16 cellular contexts compared by ENCODE assay signal in the genomic region with DNA sequence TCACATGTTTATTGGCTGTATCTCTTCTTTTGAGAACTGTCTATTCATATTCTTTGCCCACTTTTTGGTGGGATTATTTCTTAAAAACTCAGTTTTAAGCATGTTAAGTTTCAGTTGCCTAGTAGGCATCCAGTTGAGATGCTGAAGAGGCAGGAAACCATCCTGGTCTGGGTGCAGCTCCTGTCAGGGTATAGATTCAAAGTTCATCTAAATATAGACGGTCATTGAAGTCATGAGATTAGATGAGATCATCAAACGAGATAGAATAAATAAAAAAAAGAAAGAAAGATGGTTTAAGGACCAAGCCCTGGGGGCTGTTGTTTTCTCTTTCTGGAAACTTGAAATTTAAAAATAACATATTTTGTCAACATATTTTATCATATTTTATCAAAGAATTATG. TPM values are rescaled to one million over a fixed set of nuclear protein-coding genes. Genes with fewer than 3 reads are reported as not detected.
A peak's percentile ranks its signal among the peaks of the same experiment; 100 is the strongest.
DNase-seq lines count a peak whose midpoint lies in the region; ATAC-seq and TF ChIP-seq lines count a peak whose summit lies in the region.
"Had no signal": no experiment of that assay in that cellular context is flagged by ENCODE, and none has a peak within 500 bp of the region (broad histone marks: within the 10 kb centered on the region; RNA-seq: fewer than 3 reads in every experiment).

No MANE protein-coding gene starts in this region.

- POLR2A ChIA-PET in T-cell (lab: Charles Lee): no interaction called here

- peak overlapping the region; percentile 16 for H3K27ac ChIP-seq in brain microvascular endothelial cell

- H3K36me3 Mint-ChIP-seq in osteocyte (ENCODE audit: unreplicated experiment) (no peaks in the 10 kb centered on the region), T-cell (peaks cover 10% of the 10 kb centered on the region)

- DNase-seq in AG08396 (ENCODE audit: low spot score): peak; percentile 21
- DNase-seq in LHCN-M2 (ENCODE audit: low read depth): peak; percentile 54
- DNase-seq in brain microvascular endothelial cell: no peak
- DNase-seq in osteocyte (ENCODE audit: extremely low spot score, unreplicated experiment): no peak
- no peak for DNase-seq in epidermal melanocyte (ENCODE audit: insufficient read length, low spot score)
- DNase-seq in activated T-cell treated with anti-CD3 and anti-CD28 coated beads, Interleukin-2, amount 50 U/mL, for 1 hour: no peak
- no peak for DNase-seq in T-cell
- no peak for DNase-seq in Ammon's horn (ENCODE audit: low spot score)
- DNase-seq: activated CD4-positive, alpha-beta T cell treated with anti-CD3 and anti-CD28 coated beads for 36 hours; activated naive CD4-positive, alpha-beta T cell treated with anti-CD3 and anti-CD28 coated beads for 36 hours; activated T-cell treated with anti-CD3 and anti-CD28 coated beads, Interleukin-2, amount 50 U/mL, for 48 hours; aorta; cerebellar nuclear complex; effector memory CD4-positive, alpha-beta T cell; NCI-H2029; Right ventricle myocardium superior had no signal

- TF ChIP-seq CTCF in brain microvascular endothelial cell (IDR thresholded peaks at IDR 0.05; ENCODE audit: low read depth, low read length, missing control alignments) (no peak), osteocyte (IDR thresholded peaks at IDR 0.05) (no peak)

- H3K36me3 ChIP-seq in brain microvascular endothelial cell (replicated peaks): no peaks in the 10 kb centered on the region

- H3K27me3 Mint-ChIP-seq in osteocyte (ENCODE audit: unreplicated experiment) (no peaks in the 10 kb centered on the region), T-cell (no peaks in the 10 kb centered on the region)
- H3K27me3 Mint-ChIP-seq: activated CD4-positive, alpha-beta T cell treated with anti-CD3 and anti-CD28 coated beads for 36 hours had no signal

- in situ Hi-C loops in brain microvascular endothelial cell (cut with HindIII; ENCODE audit: low pct_ligation_motif_present, low sequenced_read_pairs): loop anchor here (25.0 kb wide), 1 partner anchor 209 kb away; no protein-coding TSS in a partner anchor

- no peaks in the 10 kb centered on the region for H3K9me3 Mint-ChIP-seq in osteocyte (ENCODE audit: unreplicated experiment)
- H3K9me3 Mint-ChIP-seq in T-cell: peaks cover 3 to 8% (median 6%) of the 10 kb centered on the region in 3 donors

- no peak for ATAC-seq in T-cell (replicated peaks in 1 of 4)

- H3K4me3 ChIP-seq in brain microvascular endothelial cell (ENCODE audit: low read depth, low read length): no peak overlapping the region

- CTCF ChIA-PET in T-cell (lab: Charles Lee): interaction anchor here (0.6 to 5.9 kb wide), 42 partner anchors 8 to 379 kb away, joined by 3 to 68 read pairs (median 4); a partner anchor contains a TSS

- H3K4me3 Mint-ChIP-seq in osteocyte (ENCODE audit: unreplicated experiment): no peak overlapping the region
- H3K4me3 Mint-ChIP-seq in T-cell: no peak overlapping the region
- H3K4me3 Mint-ChIP-seq: activated CD4-positive, alpha-beta T cell treated with anti-CD3 and anti-CD28 coated beads for 36 hours; activated naive CD4-positive, alpha-beta T cell treated with anti-CD3 and anti-CD28 coated beads for 36 hours had no signal

- no peaks in the 10 kb centered on the region for H3K27me3 ChIP-seq in brain microvascular endothelial cell (replicated peaks)

- H3K27ac Mint-ChIP-seq in osteocyte (ENCODE audit: unreplicated experiment): peak overlapping the region; percentile 24
- H3K27ac Mint-ChIP-seq in T-cell: no peak overlapping the region
- H3K27ac Mint-ChIP-seq: activated CD4-positive, alpha-beta T cell treated with anti-CD3 and anti-CD28 coated beads for 36 hours; activated naive CD4-positive, alpha-beta T cell treated with anti-CD3 and anti-CD28 coated beads for 36 hours had no signal

- H3K4me1 Mint-ChIP-seq in osteocyte (ENCODE audit: unreplicated experiment): peaks cover 31% of the 10 kb centered on the region
- peaks cover 29 to 33% (median 32%) of the 10 kb centered on the region in 3 donors for H3K4me1 Mint-ChIP-seq in T-cell

RNA-seq across cellular contexts. Expression of a gene that starts 9.2 kb away (rescaled TPM):
- total RNA-seq in LHCN-M2 (2014; rRNA removed) (0.26 and 0.86 TPM in 2 replicates), osteocyte (0.43 and 1.0 TPM in 2 replicates), T-cell (under 1 TPM in 1 of 5 donors, not detected in 4; 0.03 TPM)
- polyA plus RNA-seq in LHCN-M2 (2012): 0.11 TPM
- total RNA-seq: activated CD4-positive, alpha-beta T cell treated with anti-CD3 and anti-CD28 coated beads for 36 hours had no signal

Comparison
In these comparisons a context has a peak if more than half of its experiments do, and no peak if none do; other contexts are left out.
1. DNase-seq: peak in AG08396 (single experiment) and LHCN-M2 (single experiment); none in brain microvascular endothelial cell (single experiment), osteocyte (single experiment), epidermal melanocyte (single experiment), activated T-cell treated with anti-CD3 and anti-CD28 coated beads, Interleukin-2, amount 50 U/mL, for 1 hour (single experiment), T-cell (0 of 34) and Ammon's horn (single experiment).